8 cellular contexts compared by ENCODE assay signal in genomic region chr17:83079766-83080616, GRCh38. TPM values are rescaled to one million over a fixed set of nuclear protein-coding genes. Genes with fewer than 3 reads are reported as not detected.
DNase-seq lines count a peak whose midpoint lies in the region; ATAC-seq and TF ChIP-seq lines count a peak whose summit lies in the region.

No MANE protein-coding gene starts in this region.

- TF ChIP-seq CTCF in omental fat pad (IDR thresholded peaks at IDR 0.05) = no peak

- no peak overlapping the region for H3K27ac ChIP-seq in ectodermal cell (ENCODE audit: insufficient read depth, low read depth, low read length, poor library complexity, severe bottlenecking)

- peaks cover 79% of the 10 kb centered on the region for H3K27me3 ChIP-seq in ectodermal cell (ENCODE audit: control insufficient read depth, insufficient read depth, low read length, poor library complexity, severe bottlenecking)

- WGBS in ectodermal cell, 2 experiments = 0 to 1% methylated on average over 122 to 126 of the region's 131 CpGs

- ATAC-seq in HG03354 (IDR thresholded peaks at IDR 0.05; ENCODE audit: poor library complexity, severe bottlenecking, unreplicated experiment) (peak; percentile 7), omental fat pad (ENCODE audit: low FRiP score) (peak; percentile 2), GM21723 (IDR thresholded peaks at IDR 0.05; ENCODE audit: unreplicated experiment) (no peak), GM21515 (IDR thresholded peaks at IDR 0.05; ENCODE audit: unreplicated experiment) (no peak)

- H3K4me3 ChIP-seq in ectodermal cell (ENCODE audit: insufficient read depth, low read depth, low read length) = peak overlapping the region; percentile 49

- H3K36me3 ChIP-seq in ectodermal cell (ENCODE audit: control insufficient read depth, insufficient read depth, low read length) = no peaks in the 10 kb centered on the region

- no peaks in the 10 kb centered on the region for H3K9me3 ChIP-seq in ectodermal cell (ENCODE audit: control insufficient read depth, low read length)

- DNase-seq in ELR (ENCODE audit: low read depth) = peak; percentile 53
- no peak for DNase-seq in omental fat pad (ENCODE audit: low spot score)
- no peak for DNase-seq in Ammon's horn (ENCODE audit: low spot score)
- no peak for DNase-seq in stimulated activated CD4-positive, alpha-beta T cell treated with anti-CD3 and anti-CD28 coated beads, Interleukin-12 subunit alpha, Interleukin-12 subunit beta, amount 100 ng/mL, for 4 hours

- H3K4me1 ChIP-seq in ectodermal cell (ENCODE audit: control insufficient read depth, insufficient read depth, low read length) = peaks cover 14% of the 10 kb centered on the region

RNA-seq across cellular contexts. Expression of gene METRNL, which starts 0.6 kb away (rescaled TPM):
- 11.4 TPM for polyA plus RNA-seq in ectodermal cell (2013, experiment 1 of 4)
- polyA plus RNA-seq in ectodermal cell (2013, experiment 2 of 4) = 10.0 TPM
- 11.7 TPM for polyA plus RNA-seq in ectodermal cell (2013, experiment 3 of 4)
- polyA plus RNA-seq in ectodermal cell (2013, experiment 4 of 4) = 16.5 TPM
- 100 to 1,000 TPM in 2 of 4 donors, 10 to 100 TPM in 2; 68.4 to 271 (median 99.9) TPM for total RNA-seq in omental fat pad

Comparison
In these comparisons a context has a peak if more than half of its experiments do, and no peak if none do; other contexts are left out.
1. ATAC-seq: peak in HG03354 (single experiment) and omental fat pad (single experiment); none in GM21723 (single experiment) and GM21515 (single experiment).